In the genomic region with DNA sequence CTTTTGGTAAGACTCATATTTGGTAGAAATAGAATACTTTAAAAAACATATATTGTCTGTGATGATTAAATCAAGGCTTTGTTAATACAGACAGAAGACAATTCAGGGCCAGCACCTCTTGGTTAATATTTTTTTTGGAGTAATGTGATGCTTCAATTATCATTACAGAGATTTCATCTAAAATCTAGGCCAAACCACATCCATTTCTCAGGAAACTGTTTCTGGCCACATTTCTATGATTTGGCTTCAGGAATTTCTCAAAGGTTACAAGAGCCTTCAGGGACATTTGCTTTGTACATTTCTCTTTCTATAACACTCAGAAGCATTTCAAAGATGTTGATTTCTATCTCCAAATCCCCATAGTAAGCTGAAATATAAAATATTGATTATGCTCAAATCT, we compare ENCODE assay signal across 20 cellular contexts.
"Had no signal": no experiment of that assay in that cellular context is flagged by ENCODE, and none has a peak within 500 bp of the region (broad histone marks: within the 10 kb centered on the region; RNA-seq: fewer than 3 reads in every experiment).

No MANE protein-coding gene starts in this region.

- H3K9me3 ChIP-seq: SJSA1 had no signal

- H3K4me3 ChIP-seq: SJSA1, SK-N-MC had no signal

- DNase-seq: KBM-7, MV-4-11, NCI-H1048, NCI-H1105, NCI-H1417, NCI-H1436 treated with DMSO at 0.1 percent for 48 hours, NCI-H1694, NCI-H187 treated with DMSO at 0.1 percent for 48 hours, NCI-H2029 treated with DMSO at 0.1 percent for 48 hours, NCI-H2171 treated with DMSO at 0.1 percent for 48 hours, NCI-H345, NCI-H446 treated with DMSO at 0.1 percent for 48 hours, NCI-H510A treated with DMSO at 0.1 percent for 48 hours, NCI-H526, NCI-H774, Right ventricle myocardium superior, RPMI8226, SIG-M5 had no signal

- H3K4me1 ChIP-seq: SJSA1 had no signal

- H3K36me3 ChIP-seq: SJSA1 had no signal

- H3K27me3 ChIP-seq: SJSA1 had no signal
